In genomic region chr19:9309139-9309973, GRCh38 we compare ENCODE assay signal across 1 cellular context.
TF ChIP-seq lines count a peak whose summit lies in the region.

Gene ZNF699, minus strand, starts transcription at chr19:9309838. Its CDS starts 4,719 bp downstream, at chr19:9305119.

TF ChIP-seq in K562, 482 proteins besides CTCF, POLR2A, EP300 and RAD21 (continued from another document):
- peak; percentile 88 for TF ChIP-seq ZNF407 (IDR thresholded peaks at IDR 0.05; ENCODE audit: low read depth)
- peak; percentile 29 for TF ChIP-seq NFE2 (IDR thresholded peaks at IDR 0.05; ENCODE audit: low read depth)
- TF ChIP-seq JUNB (CRISPR knock-in tag; conservative IDR thresholded peaks at IDR 0.05), result no peak
- TF ChIP-seq ZFX (CRISPR knock-in tag; IDR thresholded peaks at IDR 0.05), result peak; percentile 71
- no peak for TF ChIP-seq ZNF253 (CRISPR knock-in tag; conservative IDR thresholded peaks at IDR 0.05)
- TF ChIP-seq YY1 (IDR thresholded peaks at IDR 0.05; ENCODE audit: borderline replicate concordance in 1 of 3, control insufficient read depth in 1 of 3, extremely low read depth in 1 of 3, insufficient read depth in 3 of 3, insufficient read length in 1 of 3, insufficient replicate concordance in 2 of 3, low read depth in 1 of 3, low read length in 2 of 3), result peak; percentile 54 to 90 (median 65)
- TF ChIP-seq ZBTB2 (IDR thresholded peaks at IDR 0.05), result peak; percentile 99
- TF ChIP-seq SUPT5H (IDR thresholded peaks at IDR 0.05), result peak; percentile 69
- TF ChIP-seq ZNF444 (CRISPR knock-in tag; IDR thresholded peaks at IDR 0.05), result no peak
- 0 out of 2 replicates have a peak, but pooled peaks have one; percentile 64 for TF ChIP-seq SMARCA5 (IDR thresholded peaks at IDR 0.05)
- peak; percentile 36; the same call in 1 of the 2 replicates for TF ChIP-seq PKNOX1 (IDR thresholded peaks at IDR 0.05)
- peak; percentile 43; the same call in 1 of the 2 replicates for TF ChIP-seq POLR2AphosphoS5 (IDR thresholded peaks at IDR 0.05; ENCODE audit: control insufficient read depth, insufficient read depth, low read depth, low read length)
- no peak; the same call in 1 of the 2 replicates for TF ChIP-seq PML (IDR thresholded peaks at IDR 0.05; ENCODE audit: low read length)
- no peak for TF ChIP-seq MCM7 (IDR thresholded peaks at IDR 0.05)
- TF ChIP-seq ZNF384 (IDR thresholded peaks at IDR 0.05; ENCODE audit: low read depth, low read length), result peak; percentile 58
- peak in 1 of 2 experiments; percentile 28; a peak in 2 of 4 replicates for TF ChIP-seq MNT (conservative IDR thresholded peaks at IDR 0.05)
- TF ChIP-seq BCOR (IDR thresholded peaks at IDR 0.05), result peak; percentile 91
- TF ChIP-seq MEF2A (IDR thresholded peaks at IDR 0.05; ENCODE audit: control insufficient read depth, low read depth, low read length), result no peak
- TF ChIP-seq POLR2B (IDR thresholded peaks at IDR 0.05; ENCODE audit: low read depth, partially characterized antibody), result peak; percentile 88
- peak; percentile 66 for TF ChIP-seq POU5F1 (IDR thresholded peaks at IDR 0.05; ENCODE audit: borderline replicate concordance, low read depth, low read length, partially characterized antibody)
- no peak for TF ChIP-seq PRMT5 (CRISPR knock-in tag; IDR thresholded peaks at IDR 0.05)
- TF ChIP-seq BRCA1 (IDR thresholded peaks at IDR 0.05), result no peak
- TF ChIP-seq BRCA1 (CRISPR knock-in tag; IDR thresholded peaks at IDR 0.05), result 0 out of 2 replicates have a peak, but pooled peaks have one; percentile 24
- TF ChIP-seq PHF20 (IDR thresholded peaks at IDR 0.05; ENCODE audit: partially characterized antibody), result peak; percentile 11
- TF ChIP-seq SLC30A9 (CRISPR knock-in tag; IDR thresholded peaks at IDR 0.05), result no peak
- no peak for TF ChIP-seq SAP30 (IDR thresholded peaks at IDR 0.05; ENCODE audit: borderline replicate concordance, insufficient read depth, low read depth, low read length, poor library complexity, severe bottlenecking)
- peak; percentile 87 for TF ChIP-seq RBFOX2 (IDR thresholded peaks at IDR 0.05; ENCODE audit: low read depth, low read length)
- TF ChIP-seq ARID3B (CRISPR knock-in tag; IDR thresholded peaks at IDR 0.05; ENCODE audit: borderline replicate concordance), result no peak
- peak; percentile 99 for TF ChIP-seq ZNF121 (CRISPR knock-in tag; conservative IDR thresholded peaks at IDR 0.05)
- peak; percentile 61 for TF ChIP-seq ATF7 (IDR thresholded peaks at IDR 0.05)
- peak; percentile 80 for TF ChIP-seq VEZF1 (CRISPR knock-in tag; IDR thresholded peaks at IDR 0.05)
- TF ChIP-seq PCBP1 (IDR thresholded peaks at IDR 0.05; ENCODE audit: low read depth, low read length, poor library complexity, severe bottlenecking), result peak; percentile 31
- TF ChIP-seq KLF16 (IDR thresholded peaks at IDR 0.05), result no peak
- no peak for TF ChIP-seq NCOA6 (IDR thresholded peaks at IDR 0.05)
- TF ChIP-seq ZNF445 (CRISPR knock-in tag; IDR thresholded peaks at IDR 0.05; ENCODE audit: low read depth), result no peak
- TF ChIP-seq NR2C2 (CRISPR knock-in tag; IDR thresholded peaks at IDR 0.05), result no peak
- TF ChIP-seq NR2C2 (tag; IDR thresholded peaks at IDR 0.05), result peak; percentile 34; the same call in 1 of the 2 replicates
- no peak for TF ChIP-seq SOX6 (IDR thresholded peaks at IDR 0.05)
- peak; percentile 28; the same call in 1 of the 2 replicates for TF ChIP-seq JUND (IDR thresholded peaks at IDR 0.05; ENCODE audit: borderline replicate concordance, low read depth, low read length)
- TF ChIP-seq JUND (tag; IDR thresholded peaks at IDR 0.05; ENCODE audit: borderline replicate concordance, low read depth, low read length), result peak; percentile 3; the same call in 1 of the 3 replicates
- no peak for TF ChIP-seq SMC3 (conservative IDR thresholded peaks at IDR 0.05; ENCODE audit: insufficient read depth, low read depth, low read length)
- peak; percentile 73; the same call in 1 of the 2 replicates for TF ChIP-seq MTA3 (IDR thresholded peaks at IDR 0.05; ENCODE audit: borderline replicate concordance)
- no peak for TF ChIP-seq TAF7 (tag; IDR thresholded peaks at IDR 0.05)
- 0 out of 2 replicates have a peak, but pooled peaks have one; percentile 15 for TF ChIP-seq DMBX1 (CRISPR knock-in tag; IDR thresholded peaks at IDR 0.05; ENCODE audit: borderline replicate concordance)
TF ChIP-seq in K562: peak in this region for 67.
